ENCODE assay signal across 19 cellular contexts in the genomic region with DNA sequence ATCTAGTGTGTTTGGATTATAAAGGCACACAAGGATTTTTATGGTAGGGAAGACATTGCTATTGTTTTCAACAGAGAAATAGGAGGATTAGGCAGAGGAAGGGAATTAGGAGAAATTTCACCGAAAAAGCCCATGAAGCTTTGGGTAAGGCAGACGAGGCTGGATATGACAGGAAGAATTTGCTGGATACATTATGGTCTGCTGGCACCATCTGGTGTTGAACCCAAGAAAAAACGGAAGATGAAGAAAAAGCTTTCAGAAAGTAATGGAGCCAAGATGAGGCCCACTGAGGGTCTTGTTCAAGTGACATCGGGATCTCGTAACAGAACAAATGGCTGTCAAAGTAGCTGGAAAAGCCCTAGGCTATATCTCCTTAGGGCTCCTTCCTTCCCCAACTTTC. TPM values are rescaled to one million over a fixed set of nuclear protein-coding genes. Genes with fewer than 3 reads are reported as not detected.
"Had no signal": no experiment of that assay in that cellular context is flagged by ENCODE, and none has a peak within 500 bp of the region (broad histone marks: within the 10 kb centered on the region; RNA-seq: fewer than 3 reads in every experiment).

No MANE protein-coding gene starts in this region.

- H3K27me3 ChIP-seq: brain microvascular endothelial cell, gastrocnemius medialis, heart left ventricle, neutrophil, tibial artery had no signal

- H3K4me3 ChIP-seq: gastrocnemius medialis, heart left ventricle, mucosa of descending colon, tibial artery had no signal

- H3K36me3 ChIP-seq: brain microvascular endothelial cell, gastrocnemius medialis, heart left ventricle, neutrophil, tibial artery had no signal

- H3K4me1 ChIP-seq: gastrocnemius medialis, heart left ventricle, parathyroid adenoma, tibial artery had no signal

- H3K4me1 Mint-ChIP-seq: activated CD4-positive, alpha-beta T cell treated with anti-CD3 and anti-CD28 coated beads, Interleukin-2, amount 10 ng/mL, durations not matched to agents 7 days and 5 days; activated naive CD8-positive, alpha-beta T cell treated with anti-CD3 and anti-CD28 coated beads, Interleukin-2, amount 10 ng/mL, durations not matched to agents 7 days and 5 days; naive thymus-derived CD4-positive, alpha-beta T cell; stimulated activated effector memory CD8-positive, alpha-beta T cell treated with anti-CD3 and anti-CD28 coated beads, Interleukin-12 subunit alpha, Interleukin-12 subunit beta, amount 100 ng/mL, for 72 hours had no signal

- H3K9me3 Mint-ChIP-seq: activated CD4-positive, alpha-beta T cell treated with anti-CD3 and anti-CD28 coated beads, Interleukin-2, amount 10 ng/mL, durations not matched to agents 7 days and 5 days; activated naive CD8-positive, alpha-beta T cell treated with anti-CD3 and anti-CD28 coated beads, Interleukin-2, amount 10 ng/mL, durations not matched to agents 7 days and 5 days; stimulated activated effector memory CD8-positive, alpha-beta T cell treated with anti-CD3 and anti-CD28 coated beads, Interleukin-12 subunit alpha, Interleukin-12 subunit beta, amount 100 ng/mL, for 72 hours; T-helper 2 cell treated with Interferon-gamma antibody and Interleukin-4, amounts not matched to agents 5 μg/mL and 100 μg/mL, for 36 hours had no signal

- H2AFZ ChIP-seq: parathyroid adenoma had no signal

- H3K27ac Mint-ChIP-seq: activated CD4-positive, alpha-beta T cell treated with anti-CD3 and anti-CD28 coated beads, Interleukin-2, amount 10 ng/mL, durations not matched to agents 7 days and 5 days; activated naive CD8-positive, alpha-beta T cell treated with anti-CD3 and anti-CD28 coated beads, Interleukin-2, amount 10 ng/mL, durations not matched to agents 7 days and 5 days; naive thymus-derived CD4-positive, alpha-beta T cell; stimulated activated effector memory CD8-positive, alpha-beta T cell treated with anti-CD3 and anti-CD28 coated beads, Interleukin-12 subunit alpha, Interleukin-12 subunit beta, amount 100 ng/mL, for 72 hours; T-helper 2 cell treated with Interferon-gamma antibody and Interleukin-4, amounts not matched to agents 5 μg/mL and 100 μg/mL, for 36 hours had no signal

- H3K9ac ChIP-seq: parathyroid adenoma had no signal

- ATAC-seq: gastrocnemius medialis; heart left ventricle; mucosa of descending colon; naive thymus-derived CD4-positive, alpha-beta T cell; stimulated activated effector memory CD8-positive, alpha-beta T cell treated with anti-CD3 and anti-CD28 coated beads, Interleukin-12 subunit alpha, Interleukin-12 subunit beta, amount 100 ng/mL, for 72 hours had no signal

- DNase-seq: activated CD4-positive, alpha-beta T cell treated with anti-CD3 and anti-CD28 coated beads, Interleukin-2, amount 10 ng/mL, durations not matched to agents 7 days and 5 days; activated CD8-positive, alpha-beta memory T cell treated with anti-CD3 and anti-CD28 coated beads for 24 hours; activated naive CD4-positive, alpha-beta T cell; activated naive CD8-positive, alpha-beta T cell treated with anti-CD3 and anti-CD28 coated beads, Interleukin-2, amount 10 ng/mL, durations not matched to agents 7 days and 5 days; brain microvascular endothelial cell; cerebellar nuclear complex; gastrocnemius medialis; heart left ventricle; islet precursor cell; mammary epithelial cell; mucosa of descending colon; naive thymus-derived CD4-positive, alpha-beta T cell; tibial artery had no signal

- H3K4me3 Mint-ChIP-seq: activated CD4-positive, alpha-beta T cell treated with anti-CD3 and anti-CD28 coated beads, Interleukin-2, amount 10 ng/mL, durations not matched to agents 7 days and 5 days; activated naive CD8-positive, alpha-beta T cell treated with anti-CD3 and anti-CD28 coated beads, Interleukin-2, amount 10 ng/mL, durations not matched to agents 7 days and 5 days; naive thymus-derived CD4-positive, alpha-beta T cell; stimulated activated effector memory CD8-positive, alpha-beta T cell treated with anti-CD3 and anti-CD28 coated beads, Interleukin-12 subunit alpha, Interleukin-12 subunit beta, amount 100 ng/mL, for 72 hours; T-helper 2 cell treated with Interferon-gamma antibody and Interleukin-4, amounts not matched to agents 5 μg/mL and 100 μg/mL, for 36 hours had no signal

- H3K9me3 ChIP-seq: gastrocnemius medialis, heart left ventricle, mucosa of descending colon, neutrophil, tibial artery had no signal

- H3K79me2 ChIP-seq: parathyroid adenoma had no signal

- H3K27ac ChIP-seq: brain microvascular endothelial cell, gastrocnemius medialis, heart left ventricle, neutrophil, parathyroid adenoma, tibial artery had no signal

- H3K36me3 Mint-ChIP-seq: activated naive CD8-positive, alpha-beta T cell treated with anti-CD3 and anti-CD28 coated beads, Interleukin-2, amount 10 ng/mL, durations not matched to agents 7 days and 5 days; naive thymus-derived CD4-positive, alpha-beta T cell; stimulated activated effector memory CD8-positive, alpha-beta T cell treated with anti-CD3 and anti-CD28 coated beads, Interleukin-12 subunit alpha, Interleukin-12 subunit beta, amount 100 ng/mL, for 72 hours had no signal

RNA-seq across cellular contexts. Expression of gene OR2J2, which starts 56.5 kb away (rescaled TPM):
- total RNA-seq: activated CD4-positive, alpha-beta T cell treated with anti-CD3 and anti-CD28 coated beads, Interleukin-2, amount 10 ng/mL, durations not matched to agents 7 days and 5 days; activated naive CD8-positive, alpha-beta T cell treated with anti-CD3 and anti-CD28 coated beads, Interleukin-2, amount 10 ng/mL, durations not matched to agents 7 days and 5 days; epithelial cell of proximal tubule; gastrocnemius medialis; heart left ventricle; mammary epithelial cell; mucosa of descending colon; naive thymus-derived CD4-positive, alpha-beta T cell; subcutaneous adipose tissue had no signal
- polyA plus RNA-seq: heart left ventricle; mammary epithelial cell; naive thymus-derived CD4-positive, alpha-beta T cell had no signal
